In the genomic region with DNA sequence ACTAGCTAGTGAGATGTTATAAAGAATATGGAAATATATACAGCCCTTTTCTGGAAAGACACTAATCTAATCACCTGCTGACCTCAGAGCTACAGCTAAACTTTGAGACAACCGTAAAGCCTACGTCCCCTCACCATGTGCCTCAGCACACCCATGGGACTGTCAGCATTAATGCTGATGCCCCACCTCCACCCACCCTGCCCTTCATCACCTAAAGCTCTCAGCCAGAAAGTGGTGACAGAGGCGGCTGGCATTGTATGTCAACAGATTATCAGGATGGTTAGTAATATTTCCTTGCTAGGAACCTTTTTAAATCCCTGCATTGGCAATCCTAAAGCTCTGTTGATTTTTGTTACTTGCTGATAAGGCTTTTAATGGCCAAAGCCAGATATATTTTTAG, we compare ENCODE assay signal across 18 cellular contexts.
"Had no signal": no experiment of that assay in that cellular context is flagged by ENCODE, and none has a peak within 500 bp of the region (broad histone marks: within the 10 kb centered on the region; RNA-seq: fewer than 3 reads in every experiment).

No MANE protein-coding gene starts in this region.

- DNase-seq: dermis blood vessel endothelial cell; dorsolateral prefrontal cortex; effector CD4-positive, alpha-beta T cell; effector memory CD4-positive, alpha-beta T cell; foreskin keratinocyte; heart left ventricle; hypothalamus; immature natural killer cell; left cardiac atrium; left lung; left ventricle myocardium superior; lower lobe of right lung; mesendoderm; midbrain had no signal

- H3K27me3 ChIP-seq: dorsolateral prefrontal cortex, esophagus muscularis mucosa, foreskin keratinocyte, gastroesophageal sphincter, heart left ventricle, hepatocyte, left lung had no signal

- H3K36me3 ChIP-seq: esophagus muscularis mucosa, gastroesophageal sphincter, heart left ventricle, left lung, lower lobe of right lung had no signal

- H3K4me2 ChIP-seq: hepatocyte had no signal

- H3K27ac ChIP-seq: coronary artery, dorsolateral prefrontal cortex, esophagus muscularis mucosa, foreskin keratinocyte, gastroesophageal sphincter, heart left ventricle, hepatocyte, left lung, lower lobe of right lung had no signal

- H3K4me1 ChIP-seq: esophagus muscularis mucosa, gastroesophageal sphincter, heart left ventricle, left lung, lower lobe of right lung had no signal

- H2AFZ ChIP-seq: hepatocyte had no signal

- H3K4me3 ChIP-seq: coronary artery, dorsolateral prefrontal cortex, esophagus muscularis mucosa, gastroesophageal sphincter, heart left ventricle, hepatocyte, left lung, lower lobe of right lung had no signal

- ATAC-seq: foreskin keratinocyte, gastroesophageal sphincter, left lung, left ventricle myocardium superior, lower lobe of right lung had no signal

- H3K9me3 ChIP-seq: esophagus muscularis mucosa had no signal
